In the genomic region with DNA sequence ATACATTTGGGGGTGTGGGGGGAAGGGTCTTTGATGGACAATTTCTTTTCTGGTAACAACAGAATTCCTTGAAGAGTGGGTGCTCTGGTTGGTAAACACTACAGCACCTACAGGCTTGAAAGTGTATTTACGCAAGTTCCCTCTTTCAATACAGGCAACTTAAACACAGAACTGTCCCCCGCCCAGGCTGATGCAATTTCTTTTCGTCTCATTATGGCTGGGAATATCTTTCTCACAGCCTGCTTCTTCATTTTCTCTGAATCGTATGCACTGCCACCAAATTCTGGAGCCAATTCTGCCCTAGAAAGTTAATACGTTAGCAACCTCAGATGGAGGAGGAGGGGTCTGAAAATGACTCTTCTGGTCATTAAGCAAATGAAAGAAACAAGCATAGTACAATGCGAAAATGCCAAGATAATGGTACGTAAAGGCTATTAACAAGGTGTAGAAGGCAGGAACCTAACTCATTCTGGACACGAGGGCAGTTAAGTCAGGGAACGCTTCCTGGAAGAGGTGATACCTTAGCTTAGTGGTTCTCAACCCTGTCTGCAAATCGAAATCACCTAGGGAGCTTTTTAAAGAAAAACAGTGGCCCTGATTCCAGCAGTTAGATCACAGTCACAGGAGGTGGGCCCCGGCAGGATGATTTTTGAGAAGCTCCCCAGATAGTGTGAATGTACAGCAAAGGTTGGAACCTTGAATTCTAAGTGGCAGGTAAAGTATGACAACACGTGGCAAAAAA, we compare ENCODE assay signal across 8 cellular contexts. TPM values are rescaled to one million over a fixed set of nuclear protein-coding genes. Genes with fewer than 3 reads are reported as not detected.
DNase-seq lines count a peak whose midpoint lies in the region; ATAC-seq and TF ChIP-seq lines count a peak whose summit lies in the region.

No MANE protein-coding gene starts in this region.

- H3K27ac ChIP-seq in right atrium auricular region (peak overlapping the region; percentile 93 to 94), gastrocnemius medialis (peak overlapping the region; percentile 77 to 93 (median 90))

- H3K4me3 Mint-ChIP-seq in activated T-helper 17 cell treated with anti-CD3 and anti-CD28 coated beads, Interleukin-2, amount 50 U/mL, for 72 hours = peak overlapping the region; percentile 98

- H3K9me3 Mint-ChIP-seq in activated T-helper 17 cell treated with anti-CD3 and anti-CD28 coated beads, Interleukin-2, amount 50 U/mL, for 72 hours = no peaks in the 10 kb centered on the region

- no peaks in the 10 kb centered on the region for H3K9me3 ChIP-seq in MG63
- H3K9me3 ChIP-seq in right atrium auricular region = no peaks in the 10 kb centered on the region
- no peaks in the 10 kb centered on the region for H3K9me3 ChIP-seq in gastrocnemius medialis

- H3K4me1 ChIP-seq in right atrium auricular region (peaks cover 0 to 14% of the 10 kb centered on the region in 2 donors), gastrocnemius medialis (peaks cover 15 to 16% of the 10 kb centered on the region in 2 donors)

- H3K27me3 Mint-ChIP-seq in activated T-helper 17 cell treated with anti-CD3 and anti-CD28 coated beads, Interleukin-2, amount 50 U/mL, for 72 hours = no peaks in the 10 kb centered on the region

- H3K4me1 Mint-ChIP-seq in activated T-helper 17 cell treated with anti-CD3 and anti-CD28 coated beads, Interleukin-2, amount 50 U/mL, for 72 hours = peaks cover 16% of the 10 kb centered on the region

- H3K27ac Mint-ChIP-seq in activated T-helper 17 cell treated with anti-CD3 and anti-CD28 coated beads, Interleukin-2, amount 50 U/mL, for 72 hours = peak overlapping the region; percentile 98

- H3K36me3 Mint-ChIP-seq in activated T-helper 17 cell treated with anti-CD3 and anti-CD28 coated beads, Interleukin-2, amount 50 U/mL, for 72 hours (ENCODE audit: low read depth) = peaks cover 40% of the 10 kb centered on the region

- peak overlapping the region; percentile 61 for H3K4me3 ChIP-seq in MG63
- peak overlapping the region; percentile 63 to 69 for H3K4me3 ChIP-seq in right atrium auricular region
- peak overlapping the region; percentile 67 to 82 (median 69) for H3K4me3 ChIP-seq in gastrocnemius medialis

- H3K27me3 ChIP-seq in MG63 (no peaks in the 10 kb centered on the region), right atrium auricular region (no peaks in the 10 kb centered on the region), gastrocnemius medialis (no peaks in the 10 kb centered on the region)

- H3K36me3 ChIP-seq in MG63 (no peaks in the 10 kb centered on the region), right atrium auricular region (no peaks in the 10 kb centered on the region), gastrocnemius medialis (peaks cover 0 to 12% of the 10 kb centered on the region in 2 donors)

- no peak for TF ChIP-seq CTCF in right atrium auricular region (IDR thresholded peaks at IDR 0.05)
- no peak for TF ChIP-seq CTCF in gastrocnemius medialis (IDR thresholded peaks at IDR 0.05 in 4 of 5, conservative IDR thresholded peaks at IDR 0.05 in 1 of 5)

- intact Hi-C loops in gastrocnemius medialis (cut with DNase I; ENCODE audit: low total_unique reads) = loop anchor here (5.0 kb wide), 1 partner anchor 1119 kb away; no protein-coding TSS in a partner anchor

- in situ Hi-C loops in gastrocnemius medialis (cut with MboI; ENCODE audit: low sequenced_read_pairs in 4 of 4) = no loop called here

- peak; percentile 1 for ATAC-seq in activated T-helper 17 cell treated with anti-CD3 and anti-CD28 coated beads, Interleukin-2, amount 50 U/mL, for 72 hours (replicated peaks)
- peak in 1 of 2 donors; percentile 15 for ATAC-seq in gastrocnemius medialis

- DNase-seq in activated T-cell treated with anti-CD3 and anti-CD28 coated beads for 48 hours (ENCODE audit: low read depth) = peak; percentile 2
- no peak for DNase-seq in activated T-cell treated with anti-CD3 and anti-CD28 coated beads for 4 hours
- DNase-seq in H4 (ENCODE audit: low spot score) = peak; percentile 41
- DNase-seq in MG63 = no peak
- no peak for DNase-seq in right atrium auricular region (ENCODE audit: low spot score)
- DNase-seq in gastrocnemius medialis = no peak
- DNase-seq in GOT3 (lab: John Stamatoyannopoulos, UW) = no peak

- no peak for TF ChIP-seq POLR2A in gastrocnemius medialis (IDR thresholded peaks at IDR 0.05)

RNA-seq across cellular contexts. Expression of gene AGA, which starts 1.0 kb away (rescaled TPM):
- total RNA-seq in H4 (2014; rRNA removed; shearing (Covaris generic)) = 59.2 and 71.4 TPM in 2 replicates
- 19.0 and 28.3 TPM in 2 replicates for total RNA-seq in MG63 (2014; rRNA removed; shearing (Covaris generic); ENCODE audit: low replicate concordance)
- total RNA-seq in activated T-helper 17 cell treated with anti-CD3 and anti-CD28 coated beads, Interleukin-2, amount 50 U/mL, for 72 hours = 10 to 100 TPM in 1 of 2 donors, 1 to 10 TPM in 1; 9.2 to 21.0 TPM
- total RNA-seq in right atrium auricular region (10 to 100 TPM in 1 of 2 donors, 1 to 10 TPM in 1; 5.4 to 14.5 TPM), gastrocnemius medialis (10 to 100 TPM in 2 of 4 donors, 1 to 10 TPM in 2; 9.0 to 11.1 (median 10.0) TPM)

Comparison
In these comparisons a context has a peak if more than half of its experiments do, and no peak if none do; other contexts are left out.
1. DNase-seq: peak in activated T-cell treated with anti-CD3 and anti-CD28 coated beads for 48 hours (single experiment) and H4 (single experiment); none in activated T-cell treated with anti-CD3 and anti-CD28 coated beads for 4 hours (single experiment), MG63 (single experiment), right atrium auricular region (single experiment), gastrocnemius medialis (0 of 2) and GOT3 (single experiment).
2. Peak in every context shown above with its lines, with median percentiles within 50 percentile points of each other: H3K4me3 ChIP-seq.